In the genomic region with DNA sequence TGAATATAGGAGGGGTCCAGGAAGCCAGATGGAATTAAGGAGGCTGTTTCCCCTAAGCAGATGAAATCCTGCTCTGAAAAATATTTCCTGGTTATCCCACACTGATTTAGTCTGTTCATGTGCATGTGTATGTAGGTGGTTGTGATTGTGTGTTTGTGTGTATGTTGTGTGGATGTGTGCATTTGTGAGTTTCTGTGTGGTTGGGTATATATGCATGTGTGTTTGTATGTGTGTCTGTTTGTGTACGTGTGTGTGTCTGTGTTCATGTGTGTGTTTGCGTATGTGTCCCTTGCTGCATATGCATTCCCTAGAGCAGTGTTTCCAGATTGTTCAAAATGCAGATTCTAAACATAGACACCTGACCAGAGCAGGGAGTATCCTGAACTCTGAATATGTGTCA, we compare ENCODE assay signal across 1 cellular context.
TF ChIP-seq lines count a peak whose summit lies in the region.

No MANE protein-coding gene starts in this region.

TF ChIP-seq in HepG2, 621 proteins besides CTCF, POLR2A, EP300 and RAD21 (continued from another document):
- TF ChIP-seq, protein P1, sequence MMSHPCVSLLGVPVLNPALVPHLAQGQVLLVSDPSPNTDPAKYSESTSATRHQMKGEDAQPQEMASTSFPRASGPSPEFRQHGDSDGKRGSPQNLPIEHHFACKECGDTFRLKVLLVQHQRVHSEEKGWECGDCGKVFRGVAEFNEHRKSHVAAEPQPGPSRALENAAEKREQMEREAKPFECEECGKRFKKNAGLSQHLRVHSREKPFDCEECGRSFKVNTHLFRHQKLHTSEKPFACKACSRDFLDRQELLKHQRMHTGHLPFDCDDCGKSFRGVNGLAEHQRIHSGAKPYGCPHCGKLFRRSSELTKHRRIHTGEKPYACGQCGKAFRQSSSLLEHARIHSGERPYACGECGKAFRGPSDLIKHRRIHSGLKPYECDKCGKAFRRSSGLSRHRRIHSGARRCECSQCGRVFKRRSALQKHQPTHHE (CRISPR knock-in tag; IDR thresholded peaks at IDR 0.05; ENCODE audit: borderline replicate concordance) = no peak
- 0 out of 2 replicates have a peak, but pooled peaks have one; percentile 68 for TF ChIP-seq IKZF1 (IDR thresholded peaks at IDR 0.05)
- TF ChIP-seq ATF7-NPFF (CRISPR knock-in tag; IDR thresholded peaks at IDR 0.05; ENCODE audit: low read depth) = no peak
- TF ChIP-seq ZNF839 (CRISPR knock-in tag; IDR thresholded peaks at IDR 0.05; ENCODE audit: borderline replicate concordance) = no peak
- TF ChIP-seq ZNF850 (CRISPR knock-in tag; conservative IDR thresholded peaks at IDR 0.05) = no peak
- TF ChIP-seq CERS6 (CRISPR knock-in tag; IDR thresholded peaks at IDR 0.05) = no peak
- TF ChIP-seq GABPB1 (CRISPR knock-in tag; IDR thresholded peaks at IDR 0.05) = no peak
- TF ChIP-seq POLR2AphosphoS5 (IDR thresholded peaks at IDR 0.05; ENCODE audit: low read depth, low read length) = no peak
- TF ChIP-seq DMAP1 (CRISPR knock-in tag; IDR thresholded peaks at IDR 0.05) = no peak
- TF ChIP-seq JUN (CRISPR knock-in tag; IDR thresholded peaks at IDR 0.05) = no peak
